In genomic region chr7:584122-584465, GRCh38 we compare ENCODE assay signal across 9 cellular contexts.
DNase-seq lines count a peak whose midpoint lies in the region; ATAC-seq, FAIRE-seq and TF ChIP-seq lines count a peak whose summit lies in the region.
"Had no signal": no experiment of that assay in that cellular context is flagged by ENCODE, and none has a peak within 500 bp of the region (broad histone marks: within the 10 kb centered on the region; RNA-seq: fewer than 3 reads in every experiment).

No MANE protein-coding gene starts in this region.

- no peak for FAIRE-seq in HTR-8/SVneo (lab: Jason Lieb, UNC)

- H3K27ac Mint-ChIP-seq in CD14-positive monocyte (peak overlapping the region in 3 of 7 donors; percentile 12 to 75 (median 70)), activated B cell treated with CpG ODN at 0.5 μM for 24 hours (no peak overlapping the region)

- POLR2A ChIA-PET in activated B cell treated with CpG ODN at 0.5 μM for 24 hours (lab: Charles Lee): no interaction called here

- peaks cover 12% of the 10 kb centered on the region for H3K4me1 Mint-ChIP-seq in CD14-positive monocyte
- peaks cover 16% of the 10 kb centered on the region for H3K4me1 Mint-ChIP-seq in activated B cell treated with CpG ODN at 0.5 μM for 24 hours

- intact Hi-C loops in CD14-positive monocyte (cut with micrococcal nuclease) (no loop called here), activated B cell treated with CpG ODN at 0.5 μM for 24 hours (cut with micrococcal nuclease) (no loop called here)

- peak overlapping the region; percentile 52 to 73 for H3K4me3 Mint-ChIP-seq in CD14-positive monocyte
- no peak overlapping the region for H3K4me3 Mint-ChIP-seq in activated B cell treated with CpG ODN at 0.5 μM for 24 hours

- TF ChIP-seq CTCF in CD14-positive monocyte (IDR thresholded peaks at IDR 0.05): no peak
- TF ChIP-seq CTCF in activated B cell treated with CpG ODN at 0.5 μM for 24 hours (IDR thresholded peaks at IDR 0.05): no peak

- H3K27me3 Mint-ChIP-seq in CD14-positive monocyte (ENCODE audit: low read depth in 3 of 3) (peaks cover 0 to 3% (median 2%) of the 10 kb centered on the region in 3 donors), activated B cell treated with CpG ODN at 0.5 μM for 24 hours (no peaks in the 10 kb centered on the region)

- CTCF ChIA-PET in activated B cell treated with CpG ODN at 0.5 μM for 24 hours (lab: Charles Lee): no interaction called here

- H3K36me3 Mint-ChIP-seq in CD14-positive monocyte (no peaks in the 10 kb centered on the region), activated B cell treated with CpG ODN at 0.5 μM for 24 hours (ENCODE audit: low read depth) (peaks cover 23% of the 10 kb centered on the region)

- DNase-seq in CD14-positive monocyte (ENCODE audit: low spot score) (peak; percentile 88), activated B cell treated with CpG ODN at 0.5 μM for 24 hours (no peak), NCI-H510A treated with DMSO at 0.1 percent for 48 hours (lab: John Stamatoyannopoulos, UW) (no peak), HTR-8/SVneo (ENCODE audit: insufficient read length, low spot score) (no peak)
- peak; percentile 90 for DNase-seq in activated naive CD4-positive, alpha-beta T cell treated with anti-CD3 and anti-CD28 coated beads, Interleukin-2, amount 50 U/mL, for 16 hours
- peak; percentile 87 to 88 for DNase-seq in stimulated activated CD4-positive, alpha-beta T cell treated with anti-CD3 and anti-CD28 coated beads, Interleukin-15, amount 100 ng/mL, for 48 hours (ENCODE audit: low read depth in 2 of 2)
- DNase-seq: KG1 had no signal

- ATAC-seq in activated B cell treated with CpG ODN at 0.5 μM for 24 hours (ENCODE audit: low read depth): peak; percentile 51
- no peak for ATAC-seq in GM18502 (IDR thresholded peaks at IDR 0.05; ENCODE audit: poor library complexity, unreplicated experiment)
- ATAC-seq in HG02678 (IDR thresholded peaks at IDR 0.05; ENCODE audit: unreplicated experiment): no peak

- H3K9me3 Mint-ChIP-seq in CD14-positive monocyte: peaks cover 15 to 24% (median 19%) of the 10 kb centered on the region in 7 donors
- peaks cover 3% of the 10 kb centered on the region for H3K9me3 Mint-ChIP-seq in activated B cell treated with CpG ODN at 0.5 μM for 24 hours

Comparison
In these comparisons a context has a peak if more than half of its experiments do, and no peak if none do; other contexts are left out.
1. DNase-seq: peak in CD14-positive monocyte (single experiment), activated naive CD4-positive, alpha-beta T cell treated with anti-CD3 and anti-CD28 coated beads, Interleukin-2, amount 50 U/mL, for 16 hours (single experiment) and stimulated activated CD4-positive, alpha-beta T cell treated with anti-CD3 and anti-CD28 coated beads, Interleukin-15, amount 100 ng/mL, for 48 hours (2 of 2); none in activated B cell treated with CpG ODN at 0.5 μM for 24 hours (single experiment), NCI-H510A treated with DMSO at 0.1 percent for 48 hours (single experiment) and HTR-8/SVneo (single experiment).